In the genomic region with DNA sequence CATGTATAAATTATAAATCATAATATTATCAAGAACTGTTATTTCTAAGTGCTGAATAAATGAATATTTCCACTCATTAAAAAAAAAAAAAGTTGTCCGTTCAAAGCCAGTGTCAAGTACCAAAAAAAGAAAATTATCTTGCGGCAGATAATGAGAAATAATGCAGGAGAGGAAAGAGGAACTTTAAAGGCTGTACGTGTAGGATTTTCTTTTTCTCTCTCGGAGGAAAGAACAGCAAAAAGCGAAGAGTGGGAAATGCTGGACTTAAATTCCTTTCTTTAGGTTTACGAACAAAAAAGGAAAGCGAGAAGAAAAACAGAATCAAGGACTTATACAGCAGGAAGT, we compare ENCODE assay signal across 8 cellular contexts. TPM values are rescaled to one million over a fixed set of nuclear protein-coding genes. Genes with fewer than 3 reads are reported as not detected.
DNase-seq lines count a peak whose midpoint lies in the region; ATAC-seq lines count a peak whose summit lies in the region.

No MANE protein-coding gene starts in this region.

- H3K4me3 Mint-ChIP-seq in activated T-helper 1 cell treated with anti-CD3 and anti-CD28 coated beads, Interleukin-12 subunit alpha, Interleukin-12 subunit beta, Interleukin-2, Interleukin-4 antibody, amounts not matched to agents 30 ng/mL and 10 ng/mL and 1 ng/mL, durations not matched to agents 14 hours and 24 hours and 36 hours, result peak overlapping the region; percentile 84
- H3K4me3 Mint-ChIP-seq in stimulated activated naive CD8-positive, alpha-beta T cell treated with anti-CD3 and anti-CD28 coated beads, Interleukin-15, amount 100 ng/mL, for 72 hours, result peak overlapping the region; percentile 89 to 94

- H3K27ac ChIP-seq in iPS-18a (ENCODE audit: low read length), result peak overlapping the region; percentile 75

- DNase-seq in SIG-M5 treated with dmso at 0.1 percent for 504 hours (lab: John Stamatoyannopoulos, UW; ENCODE audit: unreplicated experiment) (peak; percentile 38), SIG-M5 (lab: John Stamatoyannopoulos, UW) (no peak), MV-4-11 (lab: John Stamatoyannopoulos, UW) (no peak)
- no peak for DNase-seq in activated T-helper 1 cell treated with anti-CD3 and anti-CD28 coated beads, Interleukin-12 subunit alpha, Interleukin-12 subunit beta, Interleukin-2, Interleukin-4 antibody, amounts not matched to agents 30 ng/mL and 10 ng/mL and 1 ng/mL, durations not matched to agents 14 hours and 24 hours and 36 hours (ENCODE audit: low spot score)
- DNase-seq in stimulated activated naive CD8-positive, alpha-beta T cell treated with anti-CD3 and anti-CD28 coated beads, Interleukin-15, amount 100 ng/mL, for 72 hours, result no peak

- peaks cover 2% of the 10 kb centered on the region for H3K27me3 Mint-ChIP-seq in activated T-helper 1 cell treated with anti-CD3 and anti-CD28 coated beads, Interleukin-12 subunit alpha, Interleukin-12 subunit beta, Interleukin-2, Interleukin-4 antibody, amounts not matched to agents 30 ng/mL and 10 ng/mL and 1 ng/mL, durations not matched to agents 14 hours and 24 hours and 36 hours (ENCODE audit: insufficient read depth)
- peaks cover 7% of the 10 kb centered on the region for H3K27me3 Mint-ChIP-seq in stimulated activated naive CD8-positive, alpha-beta T cell treated with anti-CD3 and anti-CD28 coated beads, Interleukin-15, amount 100 ng/mL, for 72 hours

- peak overlapping the region; percentile 87 for H3K9ac ChIP-seq in iPS-18a (ENCODE audit: low read length)

- H3K36me3 Mint-ChIP-seq in activated T-helper 1 cell treated with anti-CD3 and anti-CD28 coated beads, Interleukin-12 subunit alpha, Interleukin-12 subunit beta, Interleukin-2, Interleukin-4 antibody, amounts not matched to agents 30 ng/mL and 10 ng/mL and 1 ng/mL, durations not matched to agents 14 hours and 24 hours and 36 hours (ENCODE audit: low read depth), result peaks cover 8% of the 10 kb centered on the region

- intact Hi-C loops in activated T-helper 1 cell treated with anti-CD3 and anti-CD28 coated beads, Interleukin-12 subunit alpha, Interleukin-12 subunit beta, Interleukin-2, Interleukin-4 antibody, amounts not matched to agents 30 ng/mL and 10 ng/mL and 1 ng/mL, durations not matched to agents 14 hours and 24 hours and 36 hours (cut with micrococcal nuclease), result loop anchor here (1.0 to 5.0 kb wide), 13 partner anchors 26 to 948 kb away; partner anchors contain the start of genes CREBZF, EED, HIKESHI and PRSS23

- no peak for ATAC-seq in stimulated activated naive CD8-positive, alpha-beta T cell treated with anti-CD3 and anti-CD28 coated beads, Interleukin-15, amount 100 ng/mL, for 72 hours
- ATAC-seq in GM18907 (IDR thresholded peaks at IDR 0.05; ENCODE audit: unreplicated experiment) (no peak), esophagus mucosa (no peak)

- peaks cover 18% of the 10 kb centered on the region for H3K4me1 Mint-ChIP-seq in activated T-helper 1 cell treated with anti-CD3 and anti-CD28 coated beads, Interleukin-12 subunit alpha, Interleukin-12 subunit beta, Interleukin-2, Interleukin-4 antibody, amounts not matched to agents 30 ng/mL and 10 ng/mL and 1 ng/mL, durations not matched to agents 14 hours and 24 hours and 36 hours (ENCODE audit: low read depth)
- peaks cover 11% of the 10 kb centered on the region for H3K4me1 Mint-ChIP-seq in stimulated activated naive CD8-positive, alpha-beta T cell treated with anti-CD3 and anti-CD28 coated beads, Interleukin-15, amount 100 ng/mL, for 72 hours

- H3K9me3 ChIP-seq in iPS-18a (ENCODE audit: control insufficient read depth, low read depth, low read length), result peaks cover 9% of the 10 kb centered on the region

- no peaks in the 10 kb centered on the region for H3K27me3 ChIP-seq in iPS-18a (ENCODE audit: control insufficient read depth, insufficient read depth, low read length)

- H3K4me3 ChIP-seq in iPS-18a (ENCODE audit: low read length), result peak overlapping the region; percentile 83

- H3K27ac Mint-ChIP-seq in activated T-helper 1 cell treated with anti-CD3 and anti-CD28 coated beads, Interleukin-12 subunit alpha, Interleukin-12 subunit beta, Interleukin-2, Interleukin-4 antibody, amounts not matched to agents 30 ng/mL and 10 ng/mL and 1 ng/mL, durations not matched to agents 14 hours and 24 hours and 36 hours, result peak overlapping the region; percentile 83
- peak overlapping the region; percentile 92 to 97 for H3K27ac Mint-ChIP-seq in stimulated activated naive CD8-positive, alpha-beta T cell treated with anti-CD3 and anti-CD28 coated beads, Interleukin-15, amount 100 ng/mL, for 72 hours

- H3K4me1 ChIP-seq in iPS-18a (ENCODE audit: control insufficient read depth, low read depth, low read length), result peaks cover 5% of the 10 kb centered on the region

- peaks cover 12% of the 10 kb centered on the region for H3K9me3 Mint-ChIP-seq in activated T-helper 1 cell treated with anti-CD3 and anti-CD28 coated beads, Interleukin-12 subunit alpha, Interleukin-12 subunit beta, Interleukin-2, Interleukin-4 antibody, amounts not matched to agents 30 ng/mL and 10 ng/mL and 1 ng/mL, durations not matched to agents 14 hours and 24 hours and 36 hours
- peaks cover 0 to 4% of the 10 kb centered on the region in 2 donors for H3K9me3 Mint-ChIP-seq in stimulated activated naive CD8-positive, alpha-beta T cell treated with anti-CD3 and anti-CD28 coated beads, Interleukin-15, amount 100 ng/mL, for 72 hours

- H3K36me3 ChIP-seq in iPS-18a (ENCODE audit: control insufficient read depth, low read depth, low read length), result no peaks in the 10 kb centered on the region

RNA-seq across cellular contexts. Expression of gene CCDC83, which starts 1.0 kb away (rescaled TPM):
- total RNA-seq in activated T-helper 1 cell treated with anti-CD3 and anti-CD28 coated beads, Interleukin-12 subunit alpha, Interleukin-12 subunit beta, Interleukin-2, Interleukin-4 antibody, amounts not matched to agents 30 ng/mL and 10 ng/mL and 1 ng/mL, durations not matched to agents 14 hours and 24 hours and 36 hours, result not detected in 2 replicates
- total RNA-seq in esophagus mucosa, result not detected

RNA-seq across cellular contexts. Expression of gene SYTL2, which starts 43.2 kb away (rescaled TPM):
- total RNA-seq in activated T-helper 1 cell treated with anti-CD3 and anti-CD28 coated beads, Interleukin-12 subunit alpha, Interleukin-12 subunit beta, Interleukin-2, Interleukin-4 antibody, amounts not matched to agents 30 ng/mL and 10 ng/mL and 1 ng/mL, durations not matched to agents 14 hours and 24 hours and 36 hours, result 37.1 and 38.7 TPM in 2 replicates
- 4.9 TPM for total RNA-seq in esophagus mucosa
